In genomic region chr19:49061445-49061844, GRCh38 we compare ENCODE assay signal across 1 cellular context.
TF ChIP-seq lines count a peak whose summit lies in the region.

No MANE protein-coding gene starts in this region.

TF ChIP-seq in GM12878, 131 proteins besides CTCF, POLR2A, EP300 and RAD21:
- TF ChIP-seq BHLHE40 (IDR thresholded peaks at IDR 0.05; ENCODE audit: borderline replicate concordance in 1 of 2, low read depth in 2 of 2, low read length in 1 of 2): peak in 1 of 2 experiments; percentile 67; a peak in 2 of 4 replicates
- no peak for TF ChIP-seq JUND (IDR thresholded peaks at IDR 0.05; ENCODE audit: low read depth, low read length)
- 0 out of 2 replicates have a peak, but pooled peaks have one; percentile 45 for TF ChIP-seq GATAD2B (conservative IDR thresholded peaks at IDR 0.05; ENCODE audit: low read depth)
- TF ChIP-seq IKZF1 (conservative IDR thresholded peaks at IDR 0.05): peak; percentile 77
- no peak for TF ChIP-seq MYB (IDR thresholded peaks at IDR 0.05; ENCODE audit: borderline replicate concordance, low read depth, low read length)
- TF ChIP-seq ZBTB33 (IDR thresholded peaks at IDR 0.05): peak; percentile 76; the same call in 1 of the 2 replicates
- TF ChIP-seq NR2F1 (conservative IDR thresholded peaks at IDR 0.05): peak; percentile 52
